ENCODE assay signal across 18 cellular contexts in the genomic region with DNA sequence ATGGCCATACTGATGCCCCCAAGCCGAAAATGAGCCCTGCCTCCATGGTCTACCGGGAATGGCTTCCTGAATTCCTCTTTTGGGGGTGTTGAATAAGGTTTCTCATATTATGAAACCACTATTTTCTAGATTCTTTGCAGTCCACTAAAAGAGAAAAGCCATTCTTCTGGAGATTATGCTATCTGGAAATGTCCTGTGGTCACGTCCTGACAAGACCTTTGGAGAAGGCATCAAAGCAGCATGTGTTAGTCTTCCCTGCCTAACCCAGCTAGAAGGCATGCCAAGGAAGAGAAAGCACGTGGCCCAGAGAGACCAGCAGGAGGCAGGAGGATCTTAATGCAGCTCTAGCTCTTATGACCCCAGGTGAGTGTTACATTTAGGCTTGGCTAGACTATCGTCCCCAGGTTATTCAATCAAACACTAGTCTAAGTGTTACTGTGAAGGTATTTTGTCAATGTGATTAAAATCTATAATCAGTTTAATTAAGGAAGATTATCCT.
DNase-seq lines count a peak whose midpoint lies in the region; ATAC-seq, FAIRE-seq and TF ChIP-seq lines count a peak whose summit lies in the region.
"Had no signal": no experiment of that assay in that cellular context is flagged by ENCODE, and none has a peak within 500 bp of the region (broad histone marks: within the 10 kb centered on the region; RNA-seq: fewer than 3 reads in every experiment).

No MANE protein-coding gene starts in this region.

- H2BK20ac ChIP-seq in H1 (ENCODE audit: low read length), result no peak overlapping the region

- H4K91ac ChIP-seq in H1 (replicated peaks; ENCODE audit: insufficient read length, low read length) (no peak overlapping the region), mesenchymal stem cell (ENCODE audit: low read length) (no peak overlapping the region)

- H3K27ac ChIP-seq in GM23248 (peak overlapping the region; percentile 72), SK-N-SH (ENCODE audit: low read depth in 2 of 2, low read length in 1 of 2) (peak overlapping the region in 1 of 2 experiments; percentile 80; a peak in 1 of 4 replicates), H1 (ENCODE audit: low read depth, low read length) (no peak overlapping the region), mesenchymal stem cell (ENCODE audit: low read length, poor library complexity, severe bottlenecking) (no peak overlapping the region)
- H3K27ac ChIP-seq: C4-2B, RWPE1 had no signal

- H2BK120ac ChIP-seq in H1 (replicated peaks; ENCODE audit: low read depth, low read length) (no peak overlapping the region), mesenchymal stem cell (ENCODE audit: low read depth, low read length) (no peak overlapping the region)

- no peaks in the 10 kb centered on the region for H3K27me3 ChIP-seq in GM23248 (replicated peaks; ENCODE audit: insufficient read depth)
- H3K27me3 ChIP-seq in SK-N-SH (ENCODE audit: insufficient read depth), result no peaks in the 10 kb centered on the region
- H3K27me3 ChIP-seq in H1 (replicated peaks in 1 of 4; ENCODE audit: control insufficient read depth in 3 of 4, extremely low read depth in 1 of 4, insufficient read depth in 3 of 4, low read length in 3 of 4), result no peaks in the 10 kb centered on the region
- no peaks in the 10 kb centered on the region for H3K27me3 ChIP-seq in mesenchymal stem cell (ENCODE audit: control insufficient read depth in 1 of 2, insufficient read depth in 1 of 2, low read length in 2 of 2)

- H3F3A ChIP-seq in GM23248 (ENCODE audit: insufficient read depth) (peaks cover 19% of the 10 kb centered on the region), SK-N-SH (replicated peaks; ENCODE audit: insufficient read depth) (peaks cover 9% of the 10 kb centered on the region)

- no peak overlapping the region for H2BK12ac ChIP-seq in H1 (ENCODE audit: low read depth, low read length)
- no peak overlapping the region for H2BK12ac ChIP-seq in mesenchymal stem cell (ENCODE audit: low read length in 2 of 2)

- no peak for TF ChIP-seq EP300 in SK-N-SH (IDR thresholded peaks at IDR 0.05; ENCODE audit: borderline replicate concordance in 1 of 2, low read depth in 1 of 2, low read length in 1 of 2)
- TF ChIP-seq EP300 in H1 (IDR thresholded peaks at IDR 0.05; ENCODE audit: borderline replicate concordance in 1 of 2, low read depth in 2 of 2, low read length in 2 of 2), result no peak

- H3K79me2 ChIP-seq in GM23248 (ENCODE audit: insufficient read depth) (no peaks in the 10 kb centered on the region), SK-N-SH (ENCODE audit: insufficient read depth) (no peaks in the 10 kb centered on the region), H1 (ENCODE audit: control insufficient read depth in 1 of 2, insufficient read depth in 2 of 2, low read length in 2 of 2) (no peaks in the 10 kb centered on the region)

- no peaks in the 10 kb centered on the region for H4K20me1 ChIP-seq in GM23248 (ENCODE audit: insufficient read depth)
- no peaks in the 10 kb centered on the region for H4K20me1 ChIP-seq in SK-N-SH (ENCODE audit: insufficient read depth)
- H4K20me1 ChIP-seq in H1 (replicated peaks in 1 of 2; ENCODE audit: control insufficient read depth in 1 of 2, insufficient read depth in 2 of 2, low read length in 2 of 2), result no peaks in the 10 kb centered on the region

- no peak overlapping the region for H4K5ac ChIP-seq in H1 (ENCODE audit: insufficient read length, low read depth, low read length)

- no peak overlapping the region for H3K4me2 ChIP-seq in GM23248 (ENCODE audit: unreplicated experiment)
- H3K4me2 ChIP-seq in SK-N-SH, result 0 out of 2 replicates have a peak overlapping the region, but pooled peaks have one; percentile 50
- no peak overlapping the region for H3K4me2 ChIP-seq in H1 (ENCODE audit: insufficient read depth in 1 of 2, low read depth in 2 of 2, low read length in 2 of 2)
- H3K4me2 ChIP-seq in mesenchymal stem cell (ENCODE audit: low read length, poor library complexity, severe bottlenecking), result no peak overlapping the region

- no peak for TF ChIP-seq RAD21 in SK-N-SH (IDR thresholded peaks at IDR 0.05; ENCODE audit: low read length)
- peak in 1 of 2 experiments; percentile 18; a peak in 2 of 4 replicates for TF ChIP-seq RAD21 in H1 (IDR thresholded peaks at IDR 0.05 in 1 of 2, conservative IDR thresholded peaks at IDR 0.05 in 1 of 2; ENCODE audit: low read depth in 2 of 2, low read length in 2 of 2)

- CTCF ChIA-PET in SK-N-SH (lab: Yijun Ruan, JAX) (no interaction called here), H1 (lab: Charles Lee; ENCODE audit: partially characterized antibody) (interaction anchor here (1.3 kb wide), 1 partner anchor 582 kb away, joined by 3 read pairs; no protein-coding TSS in a partner anchor)

- H3K4me3 ChIP-seq in GM23248 (no peak overlapping the region), SK-N-SH (ENCODE audit: low read depth in 2 of 2, low read length in 1 of 2) (no peak overlapping the region), H1 (ENCODE audit: extremely low read depth in 1 of 4, insufficient read depth in 2 of 4, low read depth in 3 of 4, low read length in 4 of 4) (no peak overlapping the region), mesenchymal stem cell (ENCODE audit: insufficient read depth in 1 of 2, low read depth in 1 of 2, low read length in 2 of 2) (no peak overlapping the region)
- H3K4me3 ChIP-seq: PC-9 had no signal

- no peak overlapping the region for H3K4ac ChIP-seq in H1 (replicated peaks; ENCODE audit: insufficient read length, low read depth, low read length)
- no peak overlapping the region for H3K4ac ChIP-seq in mesenchymal stem cell (ENCODE audit: low read depth in 1 of 2, low read length in 2 of 2)

- H2BK15ac ChIP-seq in H1 (ENCODE audit: low read length), result no peak overlapping the region
- H2BK15ac ChIP-seq in mesenchymal stem cell (ENCODE audit: low read depth, poor library complexity, severe bottlenecking), result no peak overlapping the region

- in situ Hi-C loops in GM23248 (cut with MboI), result no loop called here

- POLR2A ChIA-PET in SK-N-SH (lab: Yijun Ruan, JAX), result interaction anchor here (0.8 kb wide), 1 partner anchor 92 kb away, joined by 4 read pairs; no protein-coding TSS in a partner anchor
- POLR2A ChIA-PET in H1 (lab: Charles Lee; ENCODE audit: partially characterized antibody), result interaction anchor here (0.6 kb wide), 2 partner anchors 97 to 253 kb away, joined by 3 to 4 read pairs; no protein-coding TSS in a partner anchor

- no peak for TF ChIP-seq POLR2A in H1 (IDR thresholded peaks at IDR 0.05; ENCODE audit: control extremely low read depth in 1 of 2, low read depth in 2 of 2, low read length in 2 of 2)

- H3K79me1 ChIP-seq in H1 (ENCODE audit: low read depth, low read length) (no peaks in the 10 kb centered on the region), mesenchymal stem cell (replicated peaks; ENCODE audit: low read length, poor library complexity, severe bottlenecking) (no peaks in the 10 kb centered on the region)

- FAIRE-seq in H1 (lab: Jason Lieb, UNC), result no peak

- H3K18ac ChIP-seq in H1 (ENCODE audit: extremely low read depth, low read length), result no peak overlapping the region
- no peak overlapping the region for H3K18ac ChIP-seq in mesenchymal stem cell (ENCODE audit: low read depth in 1 of 2, low read length in 2 of 2)

- H2AK5ac ChIP-seq in H1 (ENCODE audit: low read depth, low read length), result no peak overlapping the region
- H2AK5ac ChIP-seq in mesenchymal stem cell (ENCODE audit: low read length, severe bottlenecking), result no peak overlapping the region

- H3K23ac ChIP-seq in H1 (ENCODE audit: insufficient read length) (no peak overlapping the region), mesenchymal stem cell (ENCODE audit: low read length in 2 of 2) (no peak overlapping the region)

- TF ChIP-seq CTCF in SK-N-SH (IDR thresholded peaks at IDR 0.05) (no peak), H1 (IDR thresholded peaks at IDR 0.05; ENCODE audit: control extremely low read depth in 1 of 3, insufficient read depth in 1 of 3, low read depth in 1 of 3, low read length in 3 of 3) (peak in 1 of 3 experiments; percentile 22; a peak in 1 of 4 replicates)

- H3K4me1 ChIP-seq in GM23248 (ENCODE audit: insufficient read depth) (peaks cover 18% of the 10 kb centered on the region), SK-N-SH (ENCODE audit: control insufficient read depth in 1 of 2, insufficient read depth in 2 of 2, low read depth in 1 of 2, low read length in 1 of 2) (peaks cover 0 to 8% of the 10 kb centered on the region in 2 experiments; a peak in 1 of 4 replicates), H1 (replicated peaks in 1 of 4; ENCODE audit: control insufficient read depth in 3 of 4, insufficient read depth in 4 of 4, low read length in 3 of 4) (no peaks in the 10 kb centered on the region), mesenchymal stem cell (ENCODE audit: control insufficient read depth, insufficient read depth, low read depth, low read length) (peaks cover under 1% of the 10 kb centered on the region)

- H3K23me2 ChIP-seq in H1 (ENCODE audit: low read depth, low read length), result no peaks in the 10 kb centered on the region

- H3K9me3 ChIP-seq in GM23248 (ENCODE audit: low read depth) (no peaks in the 10 kb centered on the region), SK-N-SH (no peaks in the 10 kb centered on the region), H1 (ENCODE audit: insufficient read depth in 2 of 2, low read depth in 1 of 2, low read length in 1 of 2) (no peaks in the 10 kb centered on the region; a peak in 1 of 4 replicates), mesenchymal stem cell (ENCODE audit: control insufficient read depth, low read length) (peaks cover 9% of the 10 kb centered on the region)

- H3K14ac ChIP-seq in H1 (ENCODE audit: insufficient read length) (no peak overlapping the region), mesenchymal stem cell (ENCODE audit: low read length in 2 of 2) (no peak overlapping the region)

- no peak for DNase-seq in GM23248
- no peak for DNase-seq in SK-N-SH
- no peak for DNase-seq in H1 (ENCODE audit: low read depth in 1 of 2, low spot score in 2 of 2)
- no peak for DNase-seq in mesenchymal stem cell
- no peak for DNase-seq in ecto neural progenitor cell (ENCODE audit: low spot score)
- no peak for DNase-seq in epidermal melanocyte (ENCODE audit: insufficient read length, low spot score)
- DNase-seq: AML-193, DMS 273 treated with DMSO at 0.1 percent for 48 hours, DND-41, NCI-H1105 treated with DMSO at 0.1 percent for 48 hours, NCI-H187, NCI-H2227 treated with DMSO at 0.1 percent for 48 hours, NCI-H524, PC-9 had no signal

- H4K8ac ChIP-seq in H1 (ENCODE audit: extremely low read depth, insufficient read depth, low read length) (no peak overlapping the region), mesenchymal stem cell (ENCODE audit: low read length) (no peak overlapping the region)

- ATAC-seq in HG03108 (IDR thresholded peaks at IDR 0.05; ENCODE audit: unreplicated experiment), result no peak
- ATAC-seq: HCT116 had no signal

- 77 to 79% methylated on average over 5 of the region's 5 CpGs for WGBS in GM23248 (ENCODE audit: low coverage in 1 of 2, low lambda C conversion rate in 2 of 2, missing lambda C conversion rate in 2 of 2), 2 experiments
- 95% methylated on average over 5 of the region's 5 CpGs for WGBS in SK-N-SH (ENCODE audit: low lambda C conversion rate)
- 86% methylated on average over 5 of the region's 5 CpGs; no CpG with 5 or more reads in 1 of the 2 experiments for WGBS in H1 (ENCODE audit: extremely low coverage in 1 of 2, insufficient coverage in 1 of 2, insufficient read length in 1 of 2, insufficient replicate concordance in 2 of 2, low coverage in 1 of 2, low lambda C conversion rate in 2 of 2, missing lambda C conversion rate in 1 of 2), 2 experiments
- WGBS in mesenchymal stem cell, result 72% methylated on average over 3 of the region's 5 CpGs

- no peaks in the 10 kb centered on the region for H3K9me2 ChIP-seq in GM23248 (ENCODE audit: insufficient read depth)
- H3K9me2 ChIP-seq in SK-N-SH, result no peaks in the 10 kb centered on the region

- H3K9ac ChIP-seq in GM23248 (no peak overlapping the region), SK-N-SH (no peak overlapping the region), H1 (replicated peaks in 1 of 4; ENCODE audit: extremely low read depth in 1 of 4, low read depth in 3 of 4, low read length in 3 of 4) (no peak overlapping the region), mesenchymal stem cell (ENCODE audit: low read length) (peak overlapping the region; percentile 87)

- no peaks in the 10 kb centered on the region for H3K36me3 ChIP-seq in GM23248 (ENCODE audit: low read depth)
- H3K36me3 ChIP-seq in SK-N-SH (replicated peaks in 1 of 2; ENCODE audit: control insufficient read depth in 1 of 2, insufficient read depth in 2 of 2, low read length in 1 of 2), result no peaks in the 10 kb centered on the region
- no peaks in the 10 kb centered on the region for H3K36me3 ChIP-seq in H1 (ENCODE audit: control insufficient read depth in 2 of 4, insufficient read depth in 4 of 4, low read length in 3 of 4)
- no peaks in the 10 kb centered on the region for H3K36me3 ChIP-seq in mesenchymal stem cell (ENCODE audit: control insufficient read depth in 1 of 2, insufficient read depth in 2 of 2, low read depth in 1 of 2, low read length in 2 of 2)

- no peak overlapping the region for H2AFZ ChIP-seq in GM23248
- no peak overlapping the region for H2AFZ ChIP-seq in SK-N-SH (ENCODE audit: low read depth)
- no peak overlapping the region for H2AFZ ChIP-seq in H1 (ENCODE audit: low read length)
- no peak overlapping the region for H2AFZ ChIP-seq in mesenchymal stem cell (ENCODE audit: low read depth, low read length)
- H2AFZ ChIP-seq: PC-9 had no signal

- no peak overlapping the region for H2BK5ac ChIP-seq in H1 (ENCODE audit: low read depth, low read length)
- no peak overlapping the region for H2BK5ac ChIP-seq in mesenchymal stem cell (ENCODE audit: low read depth, low read length, poor library complexity, severe bottlenecking)

- no peak overlapping the region for H3K56ac ChIP-seq in H1 (replicated peaks; ENCODE audit: insufficient read length, low read depth, low read length)
